Comparison of ENCODE assay signal across 23 cellular contexts in genomic region chr16:73703891-73704290, GRCh38.
"Had no signal": no experiment of that assay in that cellular context is flagged by ENCODE, and none has a peak within 500 bp of the region (broad histone marks: within the 10 kb centered on the region; RNA-seq: fewer than 3 reads in every experiment).

No MANE protein-coding gene starts in this region.

- H3K36me3 ChIP-seq: SJSA1 had no signal

- H3K9ac ChIP-seq: KMS-11 had no signal

- H3K27me3 ChIP-seq: SJSA1 had no signal

- H3K4me1 ChIP-seq: SJSA1 had no signal

- H3K4me2 ChIP-seq: KMS-11 had no signal

- H3K4me3 ChIP-seq: SJSA1, SK-N-MC had no signal

- DNase-seq: Kasumi-1, MV-4-11, NCI-H1048, NCI-H1105, NCI-H1417, NCI-H1436 treated with DMSO at 0.1 percent for 48 hours, NCI-H1694, NCI-H187 treated with DMSO at 0.1 percent for 48 hours, NCI-H2029 treated with DMSO at 0.1 percent for 48 hours, NCI-H2171 treated with DMSO at 0.1 percent for 48 hours, NCI-H226, NCI-H446, NCI-H510A, NCI-H524 treated with DMSO at 0.1 percent for 48 hours, NCI-H69, NCI-H774, Right ventricle myocardium superior, RPMI8226, SIG-M5 had no signal

- H3K9me3 ChIP-seq: SJSA1 had no signal

- H3K27ac ChIP-seq: HL-60, KMS-11, SJSA1, SK-N-MC had no signal
